ENCODE assay signal across 16 cellular contexts in the genomic region with DNA sequence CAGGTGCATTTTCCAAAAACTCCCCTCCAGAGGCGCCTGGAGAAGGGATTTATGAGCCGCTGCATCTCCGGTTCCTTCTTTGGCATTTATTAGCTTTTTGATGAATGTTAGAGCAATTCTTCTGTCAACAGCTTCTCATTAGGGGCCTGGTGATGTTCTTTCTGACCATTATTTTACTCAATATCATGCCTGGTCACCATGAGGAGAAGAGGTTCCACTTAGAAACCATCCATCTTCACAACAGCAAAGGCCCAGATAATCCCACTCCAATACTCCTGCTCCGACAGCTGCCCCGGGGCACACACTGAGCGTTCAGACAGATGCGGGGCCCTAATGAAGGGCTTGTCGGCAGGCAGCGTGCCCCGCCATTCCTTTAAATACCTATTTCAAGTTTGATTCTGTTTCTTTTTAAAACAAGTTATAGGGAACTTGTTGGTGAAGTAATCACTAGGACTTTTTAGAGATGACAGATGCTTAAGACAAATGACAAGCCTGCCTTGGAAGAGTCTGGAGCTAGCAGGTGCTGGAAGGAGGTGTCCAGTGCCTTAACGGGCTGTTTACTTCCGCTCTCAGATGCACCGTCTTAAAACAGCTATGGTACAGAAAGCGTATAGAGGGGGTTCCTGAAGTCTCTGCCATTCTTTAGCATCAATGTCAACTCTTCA.
"Had no signal": no experiment of that assay in that cellular context is flagged by ENCODE, and none has a peak within 500 bp of the region (broad histone marks: within the 10 kb centered on the region; RNA-seq: fewer than 3 reads in every experiment).

No MANE protein-coding gene starts in this region.

- H3K9me3 ChIP-seq: mucosa of descending colon, sigmoid colon, tibial nerve, upper lobe of right lung, vagina had no signal

- H3K36me3 ChIP-seq: sigmoid colon, tibial nerve, upper lobe of right lung, vagina had no signal

- H3K27me3 ChIP-seq: sigmoid colon, tibial nerve, upper lobe of right lung, vagina had no signal

- H3K4me3 ChIP-seq: mucosa of descending colon, sigmoid colon, skin epidermis, tibial nerve, upper lobe of right lung, vagina had no signal

- H3K4me1 ChIP-seq: foreskin keratinocyte, sigmoid colon, tibial nerve, upper lobe of right lung, vagina had no signal

- DNase-seq: effector memory CD4-positive, alpha-beta T cell; foreskin keratinocyte; head of caudate nucleus; hippocampal formation; left colon; mammary epithelial cell; mucosa of descending colon; naive thymus-derived CD8-positive, alpha-beta T cell; sigmoid colon; stimulated activated CD4-positive, alpha-beta T cell treated with anti-CD3 and anti-CD28 coated beads, Interleukin-2, amount 100 ng/mL, for 48 hours; stimulated activated naive CD8-positive, alpha-beta T cell treated with anti-CD3 and anti-CD28 coated beads, Interleukin-15, Interleukin-2, amounts not matched to agents 100 U/mL and 50 U/mL, for 24 hours; upper lobe of right lung had no signal

- H3K27ac ChIP-seq: epithelial cell of prostate, foreskin keratinocyte, sigmoid colon, skin epidermis, tibial nerve, upper lobe of right lung, vagina had no signal
